ENCODE assay signal across 19 cellular contexts in genomic region chr20:54254596-54254995, GRCh38.
"Had no signal": no experiment of that assay in that cellular context is flagged by ENCODE, and none has a peak within 500 bp of the region (broad histone marks: within the 10 kb centered on the region; RNA-seq: fewer than 3 reads in every experiment).

No MANE protein-coding gene starts in this region.

- H3K4me2 ChIP-seq: hepatocyte, neural progenitor cell had no signal

- DNase-seq: activated CD4-positive, alpha-beta T cell treated with anti-CD3 and anti-CD28 coated beads for 36 hours; activated CD8-positive, alpha-beta memory T cell treated with anti-CD3 and anti-CD28 coated beads, Interleukin-2, amount 50 U/mL, for 4 hours; activated CD8-positive, alpha-beta T cell treated with anti-CD3 and anti-CD28 coated beads for 36 hours; activated naive CD4-positive, alpha-beta T cell; activated T-cell treated with anti-CD3 and anti-CD28 coated beads, Interleukin-2, amount 50 U/mL, for 72 hours; dermis blood vessel endothelial cell; erythroblast; lower lobe of right lung; midbrain; pancreas; T-cell had no signal

- H3K27ac ChIP-seq: hepatocyte, lower lobe of right lung, neural progenitor cell, pancreas, skin epidermis, tibial nerve, vagina, VCaP had no signal

- H3K4me3 ChIP-seq: hepatocyte, lower lobe of right lung, neural progenitor cell, pancreas, skin epidermis, tibial nerve, vagina had no signal

- FAIRE-seq: frontal cortex, pancreas had no signal

- H3K4me1 ChIP-seq: lower lobe of right lung, neural progenitor cell, pancreas, vagina had no signal

- H3K9ac ChIP-seq: neural progenitor cell had no signal

- H2AFZ ChIP-seq: hepatocyte, neural progenitor cell had no signal

- H3K27me3 ChIP-seq: hepatocyte, neural progenitor cell, pancreas, tibial nerve, vagina had no signal

- H3K9me3 ChIP-seq: lower lobe of right lung, pancreas, tibial nerve, vagina had no signal

- H3K36me3 ChIP-seq: lower lobe of right lung, neural progenitor cell, pancreas, tibial nerve, vagina had no signal

- ATAC-seq: activated CD4-positive, alpha-beta T cell treated with anti-CD3 and anti-CD28 coated beads for 36 hours; activated CD8-positive, alpha-beta T cell treated with anti-CD3 and anti-CD28 coated beads for 36 hours; activated T-cell treated with anti-CD3 and anti-CD28 coated beads, Interleukin-2, amount 50 U/mL, for 72 hours; lower lobe of right lung; pancreas; stimulated activated effector memory CD8-positive, alpha-beta T cell treated with anti-CD3 and anti-CD28 coated beads, Interleukin-12 subunit alpha, Interleukin-12 subunit beta, amount 100 ng/mL, for 72 hours; T-cell had no signal
